ENCODE assay signal across 9 cellular contexts in genomic region chr7:74272305-74273038, GRCh38. TPM values are rescaled to one million over a fixed set of nuclear protein-coding genes. Genes with fewer than 3 reads are reported as not detected.
DNase-seq lines count a peak whose midpoint lies in the region; ATAC-seq and TF ChIP-seq lines count a peak whose summit lies in the region.
"Had no signal": no experiment of that assay in that cellular context is flagged by ENCODE, and none has a peak within 500 bp of the region (broad histone marks: within the 10 kb centered on the region; RNA-seq: fewer than 3 reads in every experiment).

No MANE protein-coding gene starts in this region.

- ATAC-seq in GM18858 (IDR thresholded peaks at IDR 0.05; ENCODE audit: unreplicated experiment) (peak; percentile 71), HG02943 (IDR thresholded peaks at IDR 0.05; ENCODE audit: low read depth, unreplicated experiment) (peak; percentile 58), memory B cell (ENCODE audit: low read depth) (peak; percentile 57)

- H3K36me3 Mint-ChIP-seq in memory B cell, result no peaks in the 10 kb centered on the region

- in situ Hi-C loops in transverse colon (cut with MboI; ENCODE audit: low pct_ligation_motif_present in 1 of 4, low pct_unique_long_range_greater_than_20kb in 1 of 4, low sequenced_read_pairs in 3 of 4), result no loop called here

- H3K27ac ChIP-seq in 22Rv1 (peak overlapping the region; percentile 22), transverse colon (peak overlapping the region; percentile 68 to 81 (median 80))

- peak overlapping the region; percentile 85 for H3K4me3 Mint-ChIP-seq in memory B cell

- TF ChIP-seq EP300 in transverse colon (IDR thresholded peaks at IDR 0.05; ENCODE audit: low read depth), result no peak

- TF ChIP-seq CTCF in 22Rv1 (IDR thresholded peaks at IDR 0.05) (no peak), transverse colon (IDR thresholded peaks at IDR 0.05) (no peak)

- H3K27me3 ChIP-seq in transverse colon, result no peaks in the 10 kb centered on the region
- H3K27me3 ChIP-seq: pancreas had no signal

- H3K4me1 ChIP-seq in transverse colon, result peaks cover 3 to 40% (median 14%) of the 10 kb centered on the region in 4 donors
- H3K4me1 ChIP-seq: pancreas had no signal

- peaks cover 20% of the 10 kb centered on the region for H3K4me1 Mint-ChIP-seq in memory B cell

- intact Hi-C loops in transverse colon (cut with DNase I; ENCODE audit: low total_unique reads), result no loop called here

- no peaks in the 10 kb centered on the region for H3K9me3 Mint-ChIP-seq in memory B cell

- DNase-seq in dedifferentiated amniotic fluid mesenchymal stem cell (ENCODE audit: extremely low spot score), result peak; percentile 87
- peak in 1 of 2 donors; percentile 28 for DNase-seq in memory B cell (ENCODE audit: low spot score in 2 of 2)
- peak; percentile 69 for DNase-seq in transverse colon
- no peak for DNase-seq in NCI-H774 (lab: John Stamatoyannopoulos, UW)

- no peak for TF ChIP-seq POLR2A in transverse colon (IDR thresholded peaks at IDR 0.05)

- 41 to 54% methylated on average over 3 to 10 of the region's 10 CpGs for WGBS in transverse colon (ENCODE audit: low coverage in 1 of 2), 2 donors

- no peak overlapping the region for H3K4me3 ChIP-seq in transverse colon
- H3K4me3 ChIP-seq: pancreas had no signal

- no peaks in the 10 kb centered on the region for H3K27me3 Mint-ChIP-seq in memory B cell

- no peaks in the 10 kb centered on the region for H3K9me3 ChIP-seq in transverse colon
- H3K9me3 ChIP-seq: pancreas had no signal

- H3K27ac Mint-ChIP-seq in memory B cell, result peak overlapping the region; percentile 90

- H3K36me3 ChIP-seq in transverse colon, result no peaks in the 10 kb centered on the region
- H3K36me3 ChIP-seq: pancreas had no signal

TF ChIP-seq in PFSK-1, 5 proteins besides CTCF, POLR2A, EP300 and RAD21:
- TF ChIP-seq TAF1 (IDR thresholded peaks at IDR 0.05; ENCODE audit: borderline replicate concordance, insufficient read depth, low read length), result no peak
- no peak; the same call in 1 of the 2 replicates for TF ChIP-seq POLR2AphosphoS5 (IDR thresholded peaks at IDR 0.05; ENCODE audit: low read depth, low read length)
- peak; percentile 99 for TF ChIP-seq FOXP2 (optimal IDR thresholded peaks at IDR 0.05; ENCODE audit: borderline replicate concordance, extremely low read depth, extremely low read length, insufficient read depth)
- TF ChIP-seq REST (IDR thresholded peaks at IDR 0.05; ENCODE audit: insufficient read depth in 1 of 2, low read depth in 2 of 2, low read length in 2 of 2), result peak; percentile 47 to 62; a peak in 1 of 4 replicates
- peak; percentile 39; the same call in 1 of the 2 replicates for TF ChIP-seq SIN3A (IDR thresholded peaks at IDR 0.05; ENCODE audit: borderline replicate concordance, insufficient read depth, low read length)

RNA-seq across cellular contexts. Expression of gene CLIP2, which starts 16.7 kb away (rescaled TPM):
- 14.3 TPM for polyA plus RNA-seq in PFSK-1 (2012; ENCODE audit: insufficient read length, low read depth)
- total RNA-seq in transverse colon, result 100 to 1,000 TPM in 3 of 4 donors, 10 to 100 TPM in 1; 84.5 to 157 (median 111) TPM

RNA-seq across cellular contexts. Expression of gene RFC2, which starts 18.3 kb away (rescaled TPM):
- 47.3 TPM for polyA plus RNA-seq in PFSK-1 (2012; ENCODE audit: insufficient read length, low read depth)
- 10 to 100 TPM in 2 of 4 donors, 1 to 10 TPM in 2; 6.7 to 17.3 (median 9.3) TPM for total RNA-seq in transverse colon
